ENCODE assay signal across 33 cellular contexts in genomic region chr2:212530373-212530772, GRCh38. TPM values are rescaled to one million over a fixed set of nuclear protein-coding genes. Genes with fewer than 3 reads are reported as not detected.
"Had no signal": no experiment of that assay in that cellular context is flagged by ENCODE, and none has a peak within 500 bp of the region (broad histone marks: within the 10 kb centered on the region; RNA-seq: fewer than 3 reads in every experiment).

No MANE protein-coding gene starts in this region.

- H3K27ac ChIP-seq: adrenal gland, body of pancreas, colonic mucosa, epithelial cell of prostate, esophagus squamous epithelium, gastroesophageal sphincter, VCaP had no signal

- DNase-seq: activated CD4-positive, alpha-beta T cell treated with anti-CD3 and anti-CD28 coated beads for 48 hours; activated CD4-positive, alpha-beta T cell treated with anti-CD3 and anti-CD28 coated beads, Interleukin-2, amount 50 U/mL, for 1 hour; activated CD4-positive, alpha-beta T cell treated with anti-CD3 and anti-CD28 coated beads, Interleukin-2, amount 50 U/mL, for 48 hours; activated CD8-positive, alpha-beta memory T cell treated with anti-CD3 and anti-CD28 coated beads, Interleukin-2, amount 10 ng/mL, durations not matched to agents 7 days and 5 days; activated CD8-positive, alpha-beta memory T cell treated with anti-CD3 and anti-CD28 coated beads, Interleukin-2, amount 50 U/mL, for 4 hours; activated CD8-positive, alpha-beta T cell treated with anti-CD3 and anti-CD28 coated beads, Interleukin-2, amount 10 ng/mL, durations not matched to agents 7 days and 5 days; activated effector memory CD4-positive, alpha-beta T cell treated with anti-CD3 and anti-CD28 coated beads, Interleukin-2, amount 50 U/mL, for 16 hours; activated naive CD4-positive, alpha-beta T cell treated with anti-CD3 and anti-CD28 coated beads for 36 hours; activated naive CD8-positive, alpha-beta T cell treated with anti-CD3 and anti-CD28 coated beads for 36 hours; activated naive CD8-positive, alpha-beta T cell treated with anti-CD3 and anti-CD28 coated beads, Interleukin-2, amount 50 U/mL, for 24 hours; activated T-cell treated with anti-CD3 and anti-CD28 coated beads, Interleukin-2, amount 50 U/mL, for 1 hour; activated T-cell treated with anti-CD3 and anti-CD28 coated beads, Interleukin-2, amount 50 U/mL, for 48 hours; adrenal gland; amygdala; aorta; body of pancreas; central memory CD4-positive, alpha-beta T cell; cerebellar nuclear complex; colonic mucosa; effector CD8-positive, alpha-beta T cell; esophagus squamous epithelium; foreskin melanocyte; T-helper 2 cell had no signal

- H3K4me3 ChIP-seq: adrenal gland, body of pancreas, colonic mucosa, esophagus squamous epithelium, gastroesophageal sphincter had no signal

- H3K9me3 ChIP-seq: adrenal gland, body of pancreas, colonic mucosa, esophagus squamous epithelium, gastroesophageal sphincter had no signal

- H3K36me3 ChIP-seq: adrenal gland, colonic mucosa, esophagus squamous epithelium, gastroesophageal sphincter had no signal

- H3K27me3 ChIP-seq: body of pancreas had no signal

- ATAC-seq: activated CD4-positive, CD25-positive, alpha-beta regulatory T cell treated with anti-CD3 and anti-CD28 coated beads, Interleukin-2, amount 50 U/mL, for 24 hours; activated CD8-positive, alpha-beta memory T cell treated with anti-CD3 and anti-CD28 coated beads, Interleukin-2, amount 10 ng/mL, durations not matched to agents 7 days and 5 days; activated CD8-positive, alpha-beta T cell treated with anti-CD3 and anti-CD28 coated beads, Interleukin-2, amount 10 ng/mL, durations not matched to agents 7 days and 5 days; activated naive CD8-positive, alpha-beta T cell treated with anti-CD3 and anti-CD28 coated beads, Interleukin-2, amount 50 U/mL, for 24 hours; body of pancreas; gastroesophageal sphincter; WTC11 had no signal

- H3K4me1 ChIP-seq: adrenal gland, body of pancreas, colonic mucosa, esophagus squamous epithelium, gastroesophageal sphincter had no signal

RNA-seq across cellular contexts. Expression of gene ERBB4, which starts 8.2 kb away (rescaled TPM):
- total RNA-seq: activated CD8-positive, alpha-beta memory T cell treated with anti-CD3 and anti-CD28 coated beads for 36 hours; activated CD8-positive, alpha-beta memory T cell treated with anti-CD3 and anti-CD28 coated beads, Interleukin-2, amount 10 ng/mL, durations not matched to agents 7 days and 5 days; activated CD8-positive, alpha-beta T cell treated with anti-CD3 and anti-CD28 coated beads, Interleukin-2, amount 10 ng/mL, durations not matched to agents 7 days and 5 days; activated naive CD4-positive, alpha-beta T cell treated with anti-CD3 and anti-CD28 coated beads for 36 hours; activated naive CD8-positive, alpha-beta T cell treated with anti-CD3 and anti-CD28 coated beads for 36 hours; activated T-helper 1 cell treated with anti-CD3 and anti-CD28 coated beads, Interleukin-12 subunit alpha, Interleukin-12 subunit beta, Interleukin-2, Interleukin-4 antibody, amounts not matched to agents 30 ng/mL and 10 ng/mL and 1 ng/mL, durations not matched to agents 14 hours and 24 hours and 36 hours; activated T-helper 2 cell treated with anti-CD3 and anti-CD28 coated beads, Interferon-gamma antibody, Interleukin-2, Interleukin-4, amounts not matched to agents 10 μg/mL and 5 μg/mL and 100 μg/mL, durations not matched to agents 14 hours and 24 hours and 36 hours; dermis microvascular lymphatic vessel endothelial cell; T-helper 1 cell treated with Interleukin-12 subunit alpha and Interleukin-12 subunit beta and Interleukin-4 antibody, amounts not matched to agents 30 ng/mL and 1 ng/mL, for 36 hours had no signal
